In the genomic region with DNA sequence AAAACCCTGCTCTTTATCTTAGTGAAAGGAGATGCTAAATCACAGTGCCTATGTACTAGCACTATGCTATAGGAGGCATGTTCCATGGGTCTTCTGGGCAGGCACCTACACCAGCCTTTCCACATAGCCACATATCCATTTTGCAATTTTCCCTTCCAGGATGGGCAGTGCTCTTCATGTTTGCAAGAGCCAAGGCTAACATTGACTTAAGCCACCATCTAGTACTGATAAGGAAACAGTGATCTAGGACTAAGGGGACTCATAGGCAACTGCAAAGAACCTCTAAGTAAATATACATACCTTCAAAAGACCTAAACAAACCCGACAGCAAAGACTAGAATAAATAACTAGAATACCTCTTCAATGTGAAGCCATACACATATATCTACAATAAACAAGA, we compare ENCODE assay signal across 8 cellular contexts.
"Had no signal": no experiment of that assay in that cellular context is flagged by ENCODE, and none has a peak within 500 bp of the region (broad histone marks: within the 10 kb centered on the region; RNA-seq: fewer than 3 reads in every experiment).

No MANE protein-coding gene starts in this region.

- FAIRE-seq: HTR-8/SVneo, K562 had no signal

- DNase-seq: GM23248, GOT3, H7, HFFc6, IMR-90 had no signal

- H3K4me3 Mint-ChIP-seq: HFFc6 had no signal

- ATAC-seq: HCT116, K562 had no signal

- H3K27ac Mint-ChIP-seq: HFFc6 had no signal
